ENCODE assay signal across 8 cellular contexts in the genomic region with DNA sequence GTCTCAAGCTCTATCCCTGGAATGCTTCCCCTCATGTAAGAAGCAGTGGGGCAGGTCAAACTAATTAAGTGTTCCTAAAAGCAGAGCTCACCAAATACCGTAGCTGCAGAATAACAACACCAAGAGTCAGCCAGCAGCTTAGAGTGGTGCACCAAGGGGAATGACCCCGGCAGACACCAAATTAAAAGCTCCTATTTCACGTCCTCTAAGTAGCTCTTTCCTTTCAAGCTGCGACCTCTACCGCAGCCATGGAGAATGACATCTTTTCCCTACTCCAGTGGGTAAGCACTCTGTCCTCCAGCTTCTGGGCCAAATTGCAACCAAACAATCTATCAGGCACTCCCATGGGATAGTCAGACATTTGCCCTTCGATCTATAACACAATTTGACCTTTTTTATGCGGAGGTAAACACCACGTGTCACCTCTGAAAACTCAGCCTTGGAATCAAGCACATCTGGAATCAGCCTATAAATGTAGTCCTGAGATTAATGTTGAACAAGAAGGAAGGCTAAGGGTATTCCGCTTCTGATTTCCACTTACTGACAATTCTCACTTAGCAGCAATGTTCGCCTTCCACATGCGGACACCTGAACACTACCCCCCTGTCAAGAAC.
A peak's percentile ranks its signal among the peaks of the same experiment; 100 is the strongest.
DNase-seq lines count a peak whose midpoint lies in the region; ATAC-seq and TF ChIP-seq lines count a peak whose summit lies in the region.

No MANE protein-coding gene starts in this region.

- no peaks in the 10 kb centered on the region for H3K27me3 ChIP-seq in HUES64 (ENCODE audit: insufficient read depth, low read length)

- no peak overlapping the region for H2AFZ ChIP-seq in OCI-LY7 (ENCODE audit: low read length)

- no peak overlapping the region for H3K27ac Mint-ChIP-seq in activated CD8-positive, alpha-beta memory T cell treated with anti-CD3 and anti-CD28 coated beads, Interleukin-2, amount 10 ng/mL, durations not matched to agents 7 days and 5 days

- CTCF ChIA-PET in activated CD8-positive, alpha-beta memory T cell treated with anti-CD3 and anti-CD28 coated beads, Interleukin-2, amount 10 ng/mL, durations not matched to agents 7 days and 5 days (lab: Charles Lee) = interaction anchor here (0.7 to 1.9 kb wide), 6 partner anchors 14 to 896 kb away, joined by 3 to 4 read pairs (median 3); no protein-coding TSS in a partner anchor
- CTCF ChIA-PET in OCI-LY7 (lab: Charles Lee; ENCODE audit: unreplicated experiment) = interaction anchor here (0.7 kb wide), 1 partner anchor 19 kb away, joined by 4 read pairs; no protein-coding TSS in a partner anchor

- no peaks in the 10 kb centered on the region for H3K36me3 Mint-ChIP-seq in activated CD8-positive, alpha-beta memory T cell treated with anti-CD3 and anti-CD28 coated beads, Interleukin-2, amount 10 ng/mL, durations not matched to agents 7 days and 5 days

- H4K20me1 ChIP-seq in OCI-LY7 (ENCODE audit: insufficient read depth, low read length) = no peaks in the 10 kb centered on the region

- peak overlapping the region; percentile 16; the same call in 1 of the 2 replicates for H3K9ac ChIP-seq in HUES64 (ENCODE audit: low read depth, low read length)

- BruUV-seq in OCI-LY7 (replicated peaks; lab: Mats Ljungman, UMichigan) = no TSS peak

- no peak overlapping the region for H3K27ac ChIP-seq in HUES64 (ENCODE audit: low read depth, low read length)
- no peak overlapping the region for H3K27ac ChIP-seq in OCI-LY7 (ENCODE audit: low read depth, low read length, poor library complexity, severe bottlenecking)

- H3K4me2 ChIP-seq in OCI-LY7 (ENCODE audit: low read length) = no peak overlapping the region

- POLR2A ChIA-PET in OCI-LY7 (lab: Charles Lee) = interaction anchor here (0.6 kb wide), 1 partner anchor 18 kb away, joined by 3 read pairs; no protein-coding TSS in a partner anchor

- TF ChIP-seq CTCF in OCI-LY7 (conservative IDR thresholded peaks at IDR 0.05; ENCODE audit: low read length) = peak; percentile 79

- ATAC-seq in activated CD8-positive, alpha-beta memory T cell treated with anti-CD3 and anti-CD28 coated beads, Interleukin-2, amount 10 ng/mL, durations not matched to agents 7 days and 5 days = peak; percentile 36
- ATAC-seq in GM19467 (IDR thresholded peaks at IDR 0.05; ENCODE audit: unreplicated experiment) = no peak
- no peak for ATAC-seq in HG02973 (IDR thresholded peaks at IDR 0.05; ENCODE audit: unreplicated experiment)

- H3K36me3 ChIP-seq in HUES64 (ENCODE audit: insufficient read depth, low read length) (no peaks in the 10 kb centered on the region), OCI-LY7 (ENCODE audit: insufficient read depth, low read length) (no peaks in the 10 kb centered on the region)

- no peaks in the 10 kb centered on the region for H3K9me2 ChIP-seq in OCI-LY7 (ENCODE audit: insufficient read depth, low read length)

- H3K4me3 ChIP-seq in HUES64 (ENCODE audit: low read length) (no peak overlapping the region), OCI-LY7 (ENCODE audit: low read depth, low read length, poor library complexity, severe bottlenecking) (no peak overlapping the region)

- intact Hi-C loops in OCI-LY7 (cut with micrococcal nuclease; ENCODE audit: unreplicated experiment) = no loop called here

- H3K9me3 ChIP-seq in HUES64 (ENCODE audit: insufficient read depth, low read depth, low read length) = no peaks in the 10 kb centered on the region
- H3K9me3 ChIP-seq in OCI-LY7 (ENCODE audit: low read length) = no peaks in the 10 kb centered on the region

- no peaks in the 10 kb centered on the region for H3K4me1 Mint-ChIP-seq in activated CD8-positive, alpha-beta memory T cell treated with anti-CD3 and anti-CD28 coated beads, Interleukin-2, amount 10 ng/mL, durations not matched to agents 7 days and 5 days

- H3K4me1 ChIP-seq in HUES64 (ENCODE audit: insufficient read depth, low read length) (peaks cover 7% of the 10 kb centered on the region; the same call in 1 of the 2 replicates), OCI-LY7 (ENCODE audit: insufficient read depth, low read length, poor library complexity, severe bottlenecking) (no peaks in the 10 kb centered on the region)

- H3K9me3 Mint-ChIP-seq in activated CD8-positive, alpha-beta memory T cell treated with anti-CD3 and anti-CD28 coated beads, Interleukin-2, amount 10 ng/mL, durations not matched to agents 7 days and 5 days (ENCODE audit: low read depth) = no peaks in the 10 kb centered on the region

- WGBS in HUES64 = 31% methylated on average over 11 of the region's 11 CpGs

- H3K79me2 ChIP-seq in OCI-LY7 (ENCODE audit: insufficient read depth, low read depth, low read length) = no peaks in the 10 kb centered on the region

- peaks cover 32% of the 10 kb centered on the region for H3K27me3 Mint-ChIP-seq in activated CD8-positive, alpha-beta memory T cell treated with anti-CD3 and anti-CD28 coated beads, Interleukin-2, amount 10 ng/mL, durations not matched to agents 7 days and 5 days

- DNase-seq in activated CD8-positive, alpha-beta memory T cell treated with anti-CD3 and anti-CD28 coated beads, Interleukin-2, amount 10 ng/mL, durations not matched to agents 7 days and 5 days = no peak
- DNase-seq in activated CD8-positive, alpha-beta memory T cell treated with anti-CD3 and anti-CD28 coated beads for 24 hours = no peak
- DNase-seq in OCI-LY7 (ENCODE audit: low spot score) = peak; percentile 31
- peak; percentile 74 for DNase-seq in ecto neural progenitor cell (ENCODE audit: low spot score)
- DNase-seq in medulla oblongata (ENCODE audit: extremely low spot score) = peak; percentile 59

- no peak overlapping the region for H3K4me3 Mint-ChIP-seq in activated CD8-positive, alpha-beta memory T cell treated with anti-CD3 and anti-CD28 coated beads, Interleukin-2, amount 10 ng/mL, durations not matched to agents 7 days and 5 days

Comparison
In these comparisons a context has a peak if more than half of its experiments do, and no peak if none do; other contexts are left out.
1. DNase-seq: peak in OCI-LY7 (single experiment), ecto neural progenitor cell (single experiment) and medulla oblongata (single experiment); none in activated CD8-positive, alpha-beta memory T cell treated with anti-CD3 and anti-CD28 coated beads, Interleukin-2, amount 10 ng/mL, durations not matched to agents 7 days and 5 days (single experiment) and activated CD8-positive, alpha-beta memory T cell treated with anti-CD3 and anti-CD28 coated beads for 24 hours (single experiment).